15 cellular contexts compared by ENCODE assay signal in the genomic region with DNA sequence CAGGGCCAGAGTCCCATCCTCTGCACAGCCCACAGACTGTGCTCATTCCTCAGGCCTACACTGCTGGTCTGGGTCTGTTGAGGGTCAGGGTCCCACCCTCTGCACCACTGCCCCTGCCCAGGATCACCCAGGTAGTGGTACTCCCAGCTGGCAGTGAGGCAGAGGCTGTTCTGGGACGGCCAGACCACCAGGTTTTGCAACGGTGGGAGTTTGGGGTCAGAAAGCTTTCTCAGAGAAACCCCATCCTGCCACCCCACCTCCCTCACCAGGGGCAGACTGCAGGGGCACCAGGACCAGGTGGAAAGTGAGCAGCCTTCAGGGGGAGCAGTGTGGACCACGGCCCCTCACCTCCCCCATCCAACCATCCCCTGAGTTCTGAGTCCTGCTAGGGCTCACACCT.
"Had no signal": no experiment of that assay in that cellular context is flagged by ENCODE, and none has a peak within 500 bp of the region (broad histone marks: within the 10 kb centered on the region; RNA-seq: fewer than 3 reads in every experiment).

No MANE protein-coding gene starts in this region.

- H3K36me3 Mint-ChIP-seq: type B pancreatic cell had no signal

- ATAC-seq: left colon; left ventricle myocardium superior; naive thymus-derived CD4-positive, alpha-beta T cell had no signal

- H3K27me3 ChIP-seq: hepatocyte, right atrium auricular region, sigmoid colon, thyroid gland, uterus had no signal

- H3K9me3 ChIP-seq: esophagus squamous epithelium, right atrium auricular region, sigmoid colon, thyroid gland, uterus had no signal

- H3K9me3 Mint-ChIP-seq: dendritic cell treated with granulocyte-macrophage colony-stimulating factor and Interleukin-4, amounts not matched to agents 40 ng/mL and 50 ng/mL, for 4 days; naive thymus-derived CD4-positive, alpha-beta T cell; type B pancreatic cell had no signal

- H3K27ac ChIP-seq: esophagus squamous epithelium, hepatocyte, right atrium auricular region, sigmoid colon, skin epidermis, thyroid gland, uterus had no signal

- H3K4me2 ChIP-seq: hepatocyte had no signal

- H3K36me3 ChIP-seq: esophagus squamous epithelium, right atrium auricular region, sigmoid colon, thyroid gland, uterus had no signal

- H2AFZ ChIP-seq: hepatocyte had no signal

- DNase-seq: esophagus squamous epithelium; foreskin fibroblast; left colon; left ventricle myocardium superior; naive thymus-derived CD4-positive, alpha-beta T cell; sigmoid colon; stimulated activated CD4-positive, alpha-beta T cell treated with anti-CD3 and anti-CD28 coated beads, Interleukin-2, amount 100 ng/mL, for 48 hours; stimulated activated naive CD4-positive, alpha-beta T cell treated with Interleukin-2 at 50 U/mL for 16 hours; thyroid gland; uterus had no signal

- H3K27ac Mint-ChIP-seq: dendritic cell treated with granulocyte-macrophage colony-stimulating factor and Interleukin-4, amounts not matched to agents 40 ng/mL and 50 ng/mL, for 4 days; naive thymus-derived CD4-positive, alpha-beta T cell; type B pancreatic cell had no signal

- H3K4me3 ChIP-seq: esophagus squamous epithelium, hepatocyte, right atrium auricular region, sigmoid colon, skin epidermis, thyroid gland, uterus had no signal

- H3K4me3 Mint-ChIP-seq: dendritic cell treated with granulocyte-macrophage colony-stimulating factor and Interleukin-4, amounts not matched to agents 40 ng/mL and 50 ng/mL, for 4 days; naive thymus-derived CD4-positive, alpha-beta T cell; type B pancreatic cell had no signal

- H3K79me2 ChIP-seq: hepatocyte had no signal

- H3K4me1 ChIP-seq: esophagus squamous epithelium, right atrium auricular region, sigmoid colon, thyroid gland, uterus had no signal
